9 cellular contexts compared by ENCODE assay signal in the genomic region with DNA sequence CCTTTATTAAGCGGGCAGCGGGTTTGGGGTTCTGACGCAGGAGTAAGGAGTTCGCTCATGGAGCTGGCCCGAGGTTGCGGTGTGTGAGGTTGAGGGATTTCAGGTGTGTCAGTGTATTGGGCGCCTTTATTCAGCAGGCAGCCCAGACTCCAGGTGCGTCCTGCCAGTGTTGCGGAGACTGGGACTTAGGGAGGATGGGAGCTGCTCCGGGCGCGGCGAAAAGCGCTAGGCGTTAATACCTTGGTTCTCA. TPM values are rescaled to one million over a fixed set of nuclear protein-coding genes. Genes with fewer than 3 reads are reported as not detected.
A peak's percentile ranks its signal among the peaks of the same experiment; 100 is the strongest.
DNase-seq lines count a peak whose midpoint lies in the region; ATAC-seq and TF ChIP-seq lines count a peak whose summit lies in the region.
"Had no signal": no experiment of that assay in that cellular context is flagged by ENCODE, and none has a peak within 500 bp of the region (broad histone marks: within the 10 kb centered on the region; RNA-seq: fewer than 3 reads in every experiment).

No MANE protein-coding gene starts in this region.

- intact Hi-C loops in activated CD4-positive, alpha-beta T cell treated with anti-CD3 and anti-CD28 coated beads for 36 hours (cut with DNase I, micrococcal nuclease): loop anchor here (1.0 to 2.0 kb wide), 9 partner anchors 11 to 419 kb away; a partner anchor contains a TSS

- TF ChIP-seq CTCF in suprapubic skin (IDR thresholded peaks at IDR 0.05): no peak

- H3K36me3 ChIP-seq in suprapubic skin: peaks cover 42% of the 10 kb centered on the region

- peak overlapping the region; percentile 91 for H3K27ac ChIP-seq in suprapubic skin

- TF ChIP-seq EP300 in suprapubic skin (IDR thresholded peaks at IDR 0.05): no peak

- no peaks in the 10 kb centered on the region for H3K27me3 ChIP-seq in suprapubic skin

- CTCF ChIA-PET in activated CD4-positive, alpha-beta T cell treated with anti-CD3 and anti-CD28 coated beads for 36 hours (lab: Charles Lee): interaction anchor here (0.7 to 1.6 kb wide), 4 partner anchors 28 to 103 kb away, joined by 3 to 9 read pairs (median 4); a partner anchor contains a TSS

- WGBS in suprapubic skin: 2% methylated on average over 11 of the region's 15 CpGs

- peaks cover 44% of the 10 kb centered on the region for H3K4me1 ChIP-seq in suprapubic skin

- peak overlapping the region; percentile 96 for H3K27ac Mint-ChIP-seq in activated CD4-positive, alpha-beta T cell treated with anti-CD3 and anti-CD28 coated beads for 36 hours
- H3K27ac Mint-ChIP-seq in activated naive CD4-positive, alpha-beta T cell treated with anti-CD3 and anti-CD28 coated beads, Interleukin-2, amount 50 U/mL, for 24 hours: peak overlapping the region; percentile 99

- POLR2A ChIA-PET in activated CD4-positive, alpha-beta T cell treated with anti-CD3 and anti-CD28 coated beads for 36 hours (lab: Charles Lee): interaction anchor here (0.6 to 1.8 kb wide), 6 partner anchors 18 to 823 kb away, joined by 3 to 20 read pairs (median 5); a partner anchor contains a TSS

- peak overlapping the region; percentile 100 for H3K4me3 Mint-ChIP-seq in activated CD4-positive, alpha-beta T cell treated with anti-CD3 and anti-CD28 coated beads for 36 hours
- H3K4me3 Mint-ChIP-seq in activated naive CD4-positive, alpha-beta T cell treated with anti-CD3 and anti-CD28 coated beads, Interleukin-2, amount 50 U/mL, for 24 hours: peak overlapping the region; percentile 98

- H3K36me3 Mint-ChIP-seq in activated CD4-positive, alpha-beta T cell treated with anti-CD3 and anti-CD28 coated beads for 36 hours (ENCODE audit: low read depth): peaks cover 51% of the 10 kb centered on the region
- peaks cover 14% of the 10 kb centered on the region for H3K36me3 Mint-ChIP-seq in activated naive CD4-positive, alpha-beta T cell treated with anti-CD3 and anti-CD28 coated beads, Interleukin-2, amount 50 U/mL, for 24 hours

- DNase-seq in activated CD4-positive, alpha-beta T cell treated with anti-CD3 and anti-CD28 coated beads for 36 hours: no peak
- no peak for DNase-seq in activated CD4-positive, alpha-beta T cell treated with anti-CD3 and anti-CD28 coated beads, Interleukin-2, amount 50 U/mL, for 1 hour
- DNase-seq in inferior parietal cortex (ENCODE audit: extremely low spot score) (peak; percentile 5), suprapubic skin (ENCODE audit: low spot score in 2 of 2) (no peak), dermis blood vessel endothelial cell (no peak), DMS 273 (lab: John Stamatoyannopoulos, UW; ENCODE audit: unreplicated experiment) (no peak)

- H3K9me3 Mint-ChIP-seq in activated CD4-positive, alpha-beta T cell treated with anti-CD3 and anti-CD28 coated beads for 36 hours (ENCODE audit: low read depth): no peaks in the 10 kb centered on the region
- H3K9me3 Mint-ChIP-seq in activated naive CD4-positive, alpha-beta T cell treated with anti-CD3 and anti-CD28 coated beads, Interleukin-2, amount 50 U/mL, for 24 hours: no peaks in the 10 kb centered on the region

- no peak for TF ChIP-seq POLR2A in suprapubic skin (IDR thresholded peaks at IDR 0.05)

- H3K27me3 Mint-ChIP-seq in activated CD4-positive, alpha-beta T cell treated with anti-CD3 and anti-CD28 coated beads for 36 hours: no peaks in the 10 kb centered on the region
- no peaks in the 10 kb centered on the region for H3K27me3 Mint-ChIP-seq in activated naive CD4-positive, alpha-beta T cell treated with anti-CD3 and anti-CD28 coated beads, Interleukin-2, amount 50 U/mL, for 24 hours

- H3K4me3 ChIP-seq in suprapubic skin: peak overlapping the region; percentile 71

- H3K4me1 Mint-ChIP-seq in activated CD4-positive, alpha-beta T cell treated with anti-CD3 and anti-CD28 coated beads for 36 hours: peaks cover 21% of the 10 kb centered on the region
- peaks cover 11% of the 10 kb centered on the region for H3K4me1 Mint-ChIP-seq in activated naive CD4-positive, alpha-beta T cell treated with anti-CD3 and anti-CD28 coated beads, Interleukin-2, amount 50 U/mL, for 24 hours

- no peak for ATAC-seq in activated CD4-positive, alpha-beta T cell treated with anti-CD3 and anti-CD28 coated beads for 36 hours
- no peak for ATAC-seq in HG03342 (IDR thresholded peaks at IDR 0.05; ENCODE audit: unreplicated experiment)

- H3K9me3 ChIP-seq in suprapubic skin: no peaks in the 10 kb centered on the region

RNA-seq across cellular contexts. Expression of a gene that starts 0.8 kb away (rescaled TPM):
- 1,000 to 10,000 TPM; 1,452 to 1,530 TPM for total RNA-seq in activated CD4-positive, alpha-beta T cell treated with anti-CD3 and anti-CD28 coated beads for 36 hours
- 100 to 1,000 TPM; 420 to 822 (median 688) TPM for total RNA-seq in suprapubic skin
- 379 and 554 TPM in 2 replicates for total RNA-seq in dermis blood vessel endothelial cell

RNA-seq across cellular contexts. Expression of a gene that starts 10.1 kb away (rescaled TPM):
- total RNA-seq in activated CD4-positive, alpha-beta T cell treated with anti-CD3 and anti-CD28 coated beads for 36 hours: 1 to 10 TPM; 2.0 to 3.2 TPM
- total RNA-seq in suprapubic skin: 10 to 100 TPM; 11.6 to 19.0 (median 15.1) TPM
- total RNA-seq in dermis blood vessel endothelial cell: 7.4 and 9.7 TPM in 2 replicates

RNA-seq across cellular contexts. Expression of a gene that starts 10.6 kb away (rescaled TPM):
- total RNA-seq in activated CD4-positive, alpha-beta T cell treated with anti-CD3 and anti-CD28 coated beads for 36 hours: 10 to 100 TPM; 50.9 to 52.1 TPM
- total RNA-seq in suprapubic skin: 10 to 100 TPM; 37.2 to 67.1 (median 58.1) TPM
- 13.4 and 22.3 TPM in 2 replicates for total RNA-seq in dermis blood vessel endothelial cell

RNA-seq across cellular contexts. Expression of a gene that starts 29.1 kb away (rescaled TPM):
- total RNA-seq in activated CD4-positive, alpha-beta T cell treated with anti-CD3 and anti-CD28 coated beads for 36 hours: 100 to 1,000 TPM; 287 to 315 TPM
- total RNA-seq in suprapubic skin: 10 to 100 TPM; 42.1 to 57.4 (median 47.7) TPM
- total RNA-seq in dermis blood vessel endothelial cell: 73.7 and 89.9 TPM in 2 replicates

RNA-seq across cellular contexts. Expression of a gene that starts 29.6 kb away (rescaled TPM):
- total RNA-seq in activated CD4-positive, alpha-beta T cell treated with anti-CD3 and anti-CD28 coated beads for 36 hours: not detected
- under 1 TPM in 1 of 4 donors, not detected in 3; 0.24 TPM for total RNA-seq in suprapubic skin
- not detected in 2 replicates for total RNA-seq in dermis blood vessel endothelial cell
- total RNA-seq: Daoy had no signal
